ENCODE assay signal across 8 cellular contexts in the genomic region with DNA sequence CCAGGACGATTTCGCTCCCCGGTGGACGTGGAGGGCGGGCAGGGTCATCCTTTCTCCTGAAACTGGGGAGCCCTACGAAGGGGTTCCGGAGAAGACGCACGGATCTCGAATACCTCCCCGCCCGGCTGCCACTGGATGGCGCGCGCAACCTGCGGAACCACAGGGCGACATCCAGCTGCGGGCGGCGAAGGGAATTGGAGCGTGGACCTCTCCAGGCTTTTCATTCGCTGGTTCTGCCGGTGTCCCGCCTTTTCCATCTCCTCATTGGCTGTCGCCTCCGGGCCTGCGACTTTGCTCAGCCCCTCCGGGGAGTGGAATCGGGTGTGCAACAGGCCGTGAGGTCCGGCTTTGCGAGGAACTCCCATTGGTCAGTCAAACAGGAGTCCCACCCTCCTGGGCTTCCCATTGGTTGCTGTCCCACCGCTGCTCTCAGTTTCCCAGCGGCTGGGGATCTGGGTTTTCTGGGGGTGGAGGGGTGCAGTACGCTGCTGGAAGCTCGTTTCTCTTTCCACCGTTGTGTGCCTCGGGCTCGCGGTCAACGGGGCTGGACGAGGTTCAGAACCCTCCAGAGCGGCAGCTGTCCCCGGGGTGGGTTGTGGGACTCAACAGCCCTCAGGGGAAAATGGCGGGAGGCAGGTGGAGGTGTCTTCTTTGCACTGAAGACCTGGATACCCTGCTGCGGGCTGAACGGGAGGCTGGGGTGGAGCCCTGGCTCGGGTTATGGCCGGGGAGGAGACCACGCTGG. TPM values are rescaled to one million over a fixed set of nuclear protein-coding genes. Genes with fewer than 3 reads are reported as not detected.
DNase-seq lines count a peak whose midpoint lies in the region; ATAC-seq, FAIRE-seq and TF ChIP-seq lines count a peak whose summit lies in the region.

No MANE protein-coding gene starts in this region.

- H2AFZ ChIP-seq in keratinocyte (ENCODE audit: control insufficient read depth, low read length), result peak overlapping the region; percentile 100

- TF ChIP-seq CTCF in AG04449 (IDR thresholded peaks at IDR 0.05; ENCODE audit: insufficient read depth, low read length, missing control alignments), result peak; percentile 69
- TF ChIP-seq CTCF in keratinocyte (optimal IDR thresholded peaks at IDR 0.05 in 1 of 3, IDR thresholded peaks at IDR 0.05 in 1 of 3, conservative IDR thresholded peaks at IDR 0.05 in 1 of 3; ENCODE audit: extremely low read depth in 1 of 3, insufficient read depth in 2 of 3, low read length in 3 of 3), result peak; percentile 73 to 93 (median 87)

- peak overlapping the region; percentile 68 for H3K27ac ChIP-seq in keratinocyte (ENCODE audit: control insufficient read depth, insufficient read depth, low read length)

- H3K9me3 ChIP-seq in keratinocyte (ENCODE audit: control insufficient read depth, low read depth, low read length), result peaks cover 3% of the 10 kb centered on the region

- H4K20me1 ChIP-seq in keratinocyte (ENCODE audit: control insufficient read depth, extremely low read depth, insufficient read depth, low read length), result no peaks in the 10 kb centered on the region

- H3K9me1 ChIP-seq in keratinocyte (ENCODE audit: control insufficient read depth, extremely low read depth, insufficient read depth, low read length), result no peaks in the 10 kb centered on the region

- peaks cover 12% of the 10 kb centered on the region for H3K4me1 ChIP-seq in keratinocyte (ENCODE audit: control insufficient read depth, extremely low read depth, insufficient read depth, low read length)

- dilution Hi-C loops in keratinocyte (cut with MboI; ENCODE audit: extremely low pct_ligation_motif_present, low sequenced_read_pairs), result no loop called here

- H3K9ac ChIP-seq in keratinocyte (ENCODE audit: control insufficient read depth, extremely low read depth, insufficient read depth, low read length), result peak overlapping the region; percentile 72

- peak overlapping the region; percentile 67 for H3K4me3 ChIP-seq in AG04449 (ENCODE audit: low read depth, low read length)
- peak overlapping the region; percentile 70 to 95 (median 92) for H3K4me3 ChIP-seq in keratinocyte (ENCODE audit: control insufficient read depth in 2 of 3, extremely low read depth in 1 of 3, insufficient read depth in 2 of 3, low read depth in 1 of 3, low read length in 3 of 3)

- CTCF ChIA-PET in AG04449 (lab: Yijun Ruan, JAX), result interaction anchor here (1.2 to 1.7 kb wide), 3 partner anchors 596 to 601 kb away, joined by 3 to 7 read pairs (median 4); no protein-coding TSS in a partner anchor

- peak; percentile 61 for DNase-seq in AG04449 (ENCODE audit: low read depth, low spot score)
- DNase-seq in NCI-H2227 (lab: John Stamatoyannopoulos, UW; ENCODE audit: unreplicated experiment), result peak; percentile 94
- DNase-seq in activated CD4-positive, CD25-positive, alpha-beta regulatory T cell treated with anti-CD3 and anti-CD28 coated beads, Interleukin-2, amount 50 U/mL, for 16 hours (ENCODE audit: low read depth, low spot score), result peak; percentile 77
- peak; percentile 92 to 96 for DNase-seq in cerebellar nuclear complex (lab: John Stamatoyannopoulos, UW)
- DNase-seq in keratinocyte (ENCODE audit: low read depth, low spot score), result peak; percentile 92
- DNase-seq in stimulated activated CD4-positive, alpha-beta T cell treated with anti-CD3 and anti-CD28 coated beads, Interleukin-12 subunit alpha, Interleukin-12 subunit beta, amount 100 ng/mL, for 48 hours (ENCODE audit: low read depth in 2 of 3, low spot score in 1 of 3), result peak; percentile 90 to 95 (median 91)

- H3K4me2 ChIP-seq in keratinocyte (ENCODE audit: control insufficient read depth, extremely low read depth, insufficient read depth, low read depth, low read length), result peak overlapping the region; percentile 96

- H3K79me2 ChIP-seq in keratinocyte (ENCODE audit: control insufficient read depth, insufficient read depth, low read length), result no peaks in the 10 kb centered on the region

- no peaks in the 10 kb centered on the region for H3K27me3 ChIP-seq in keratinocyte (ENCODE audit: control insufficient read depth, extremely low read depth, insufficient read depth, low read length)

- peak; percentile 56 for FAIRE-seq in keratinocyte (lab: Jason Lieb, UNC)

- H3K36me3 ChIP-seq in keratinocyte (ENCODE audit: control insufficient read depth in 2 of 2, extremely low read depth in 1 of 2, insufficient read depth in 2 of 2, low read length in 2 of 2), result no peaks in the 10 kb centered on the region

- POLR2A ChIA-PET in AG04449 (lab: Yijun Ruan, JAX), result no interaction called here

- ATAC-seq in GM18873 (IDR thresholded peaks at IDR 0.05; ENCODE audit: low FRiP score, unreplicated experiment) (peak; percentile 92), HG03159 (IDR thresholded peaks at IDR 0.05; ENCODE audit: unreplicated experiment) (peak; percentile 97)

RNA-seq across cellular contexts. Expression of a gene that starts 14.5 kb away (rescaled TPM):
- polyA plus RNA-seq in keratinocyte, result not detected in 3 replicates
- polyA plus RNA-seq in keratinocyte (2011; ENCODE audit: low read depth), result not detected
- not detected in 2 replicates for polyA plus RNA-seq in keratinocyte (2011; cell fraction: cytosol; rRNA removed)
- not detected in 2 replicates for polyA plus RNA-seq in keratinocyte (2011; cell fraction: nucleus; rRNA removed)
- not detected in 2 replicates for polyA plus RNA-seq in keratinocyte (2012; ENCODE audit: low replicate concordance)
- not detected in 3 replicates for polyA minus RNA-seq in keratinocyte
- polyA minus RNA-seq in keratinocyte (2011; cell fraction: cytosol; rRNA and poly(A)+ RNA removed), result not detected
- polyA minus RNA-seq in keratinocyte (2011; cell fraction: nucleus; rRNA and poly(A)+ RNA removed), result not detected in 2 replicates

RNA-seq across cellular contexts. Expression of a gene that starts 55.3 kb away (rescaled TPM):
- polyA plus RNA-seq in keratinocyte, result not detected in 3 replicates
- polyA plus RNA-seq in keratinocyte (2011; ENCODE audit: low read depth), result not detected
- polyA plus RNA-seq in keratinocyte (2011; cell fraction: cytosol; rRNA removed), result not detected in 2 replicates
- polyA plus RNA-seq in keratinocyte (2011; cell fraction: nucleus; rRNA removed), result not detected in 2 replicates
- not detected in 2 replicates for polyA plus RNA-seq in keratinocyte (2012; ENCODE audit: low replicate concordance)
- polyA minus RNA-seq in keratinocyte, result not detected in 3 replicates
- polyA minus RNA-seq in keratinocyte (2011; cell fraction: cytosol; rRNA and poly(A)+ RNA removed), result not detected
- not detected in 2 replicates for polyA minus RNA-seq in keratinocyte (2011; cell fraction: nucleus; rRNA and poly(A)+ RNA removed)

Comparison
In these comparisons a context has a peak if more than half of its experiments do, and no peak if none do; other contexts are left out.
1. Peak in every context shown above with its lines: DNase-seq, ATAC-seq, H3K4me3 ChIP-seq and H3K27ac ChIP-seq.